ENCODE assay signal across 8 cellular contexts in genomic region chr2:66435549-66435875, GRCh38. TPM values are rescaled to one million over a fixed set of nuclear protein-coding genes. Genes with fewer than 3 reads are reported as not detected.
DNase-seq lines count a peak whose midpoint lies in the region; ATAC-seq lines count a peak whose summit lies in the region.

No MANE protein-coding gene starts in this region.

- H3K27ac Mint-ChIP-seq in activated naive CD8-positive, alpha-beta T cell treated with anti-CD3 and anti-CD28 coated beads, Interleukin-2, amount 50 U/mL, for 24 hours: no peak overlapping the region
- H3K27ac Mint-ChIP-seq in immature natural killer cell: peak overlapping the region in 4 of 6 donors; percentile 16 to 88 (median 64)

- peak overlapping the region; percentile 89 for H3K27ac ChIP-seq in substantia nigra (ENCODE audit: low read depth, low read length, poor library complexity, severe bottlenecking)

- H3K27me3 Mint-ChIP-seq in activated naive CD8-positive, alpha-beta T cell treated with anti-CD3 and anti-CD28 coated beads, Interleukin-2, amount 50 U/mL, for 24 hours: peaks cover 88% of the 10 kb centered on the region
- peaks cover 27 to 42% (median 34%) of the 10 kb centered on the region in 3 donors for H3K27me3 Mint-ChIP-seq in immature natural killer cell (ENCODE audit: low read depth in 3 of 3)

- H3K4me3 Mint-ChIP-seq in activated naive CD8-positive, alpha-beta T cell treated with anti-CD3 and anti-CD28 coated beads, Interleukin-2, amount 50 U/mL, for 24 hours: peak overlapping the region; percentile 83
- H3K4me3 Mint-ChIP-seq in immature natural killer cell: peak overlapping the region; percentile 84 to 97 (median 92)

- peaks cover 36% of the 10 kb centered on the region for H3K4me1 Mint-ChIP-seq in activated naive CD8-positive, alpha-beta T cell treated with anti-CD3 and anti-CD28 coated beads, Interleukin-2, amount 50 U/mL, for 24 hours
- peaks cover 40 to 68% of the 10 kb centered on the region in 2 donors for H3K4me1 Mint-ChIP-seq in immature natural killer cell

- no peaks in the 10 kb centered on the region for H3K9me3 Mint-ChIP-seq in activated naive CD8-positive, alpha-beta T cell treated with anti-CD3 and anti-CD28 coated beads, Interleukin-2, amount 50 U/mL, for 24 hours
- peaks cover 0 to 8% (median 0%) of the 10 kb centered on the region in 6 donors for H3K9me3 Mint-ChIP-seq in immature natural killer cell

- ATAC-seq in activated naive CD8-positive, alpha-beta T cell treated with anti-CD3 and anti-CD28 coated beads, Interleukin-2, amount 50 U/mL, for 24 hours: no peak
- no peak for ATAC-seq in HG02970 (IDR thresholded peaks at IDR 0.05; ENCODE audit: low FRiP score, unreplicated experiment)

- H3K36me3 Mint-ChIP-seq in activated naive CD8-positive, alpha-beta T cell treated with anti-CD3 and anti-CD28 coated beads, Interleukin-2, amount 50 U/mL, for 24 hours (ENCODE audit: low read depth): no peaks in the 10 kb centered on the region
- H3K36me3 Mint-ChIP-seq in immature natural killer cell: no peaks in the 10 kb centered on the region

- DNase-seq in NCI-H748 (lab: John Stamatoyannopoulos, UW; ENCODE audit: unreplicated experiment) (peak; percentile 54), NCI-H748 treated with DMSO at 0.1 percent for 48 hours (lab: John Stamatoyannopoulos, UW) (no peak), immature natural killer cell (no peak), substantia nigra (lab: John Stamatoyannopoulos, UW) (peak in 1 of 49 donors; percentile 16), NCI-H2196 (lab: John Stamatoyannopoulos, UW; ENCODE audit: unreplicated experiment) (no peak), SK-N-DZ (ENCODE audit: low spot score) (no peak)
- DNase-seq in activated naive CD8-positive, alpha-beta T cell treated with anti-CD3 and anti-CD28 coated beads, Interleukin-2, amount 50 U/mL, for 24 hours: no peak

RNA-seq across cellular contexts. Expression of gene MEIS1, which starts 0.6 kb away (rescaled TPM):
- 1 to 10 TPM in 2 of 3 donors, not detected in 1; 1.3 to 1.7 TPM for polyA plus RNA-seq in immature natural killer cell
- 64.0 and 65.2 TPM in 2 replicates for polyA plus RNA-seq in SK-N-DZ (2014; cell fraction: cytosol; rRNA removed)
- polyA plus RNA-seq in SK-N-DZ (2014; cell fraction: nucleus; rRNA removed): 93.6 and 97.2 TPM in 2 replicates
